ENCODE assay signal across 12 cellular contexts in genomic region chr17:35765086-35765710, GRCh38. TPM values are rescaled to one million over a fixed set of nuclear protein-coding genes. Genes with fewer than 3 reads are reported as not detected.
DNase-seq lines count a peak whose midpoint lies in the region; ATAC-seq and TF ChIP-seq lines count a peak whose summit lies in the region.
"Had no signal": no experiment of that assay in that cellular context is flagged by ENCODE, and none has a peak within 500 bp of the region (broad histone marks: within the 10 kb centered on the region; RNA-seq: fewer than 3 reads in every experiment).

No MANE protein-coding gene starts in this region.

- H3K27me3 Mint-ChIP-seq in T-helper 1 cell treated with Interleukin-12 subunit alpha and Interleukin-12 subunit beta and Interleukin-4 antibody, amounts not matched to agents 30 μg/mL and 1 μg/mL, for 36 hours (ENCODE audit: low read depth): peaks cover 13% of the 10 kb centered on the region
- peaks cover 8% of the 10 kb centered on the region for H3K27me3 Mint-ChIP-seq in endothelial cell (ENCODE audit: unreplicated experiment)

- no peak overlapping the region for H3K9ac ChIP-seq in trophoblast cell (ENCODE audit: low read length)

- H3K4me1 ChIP-seq in SJCRH30 (peaks cover 14% of the 10 kb centered on the region), trophoblast cell (ENCODE audit: control insufficient read depth in 1 of 2, insufficient read depth in 2 of 2, low read length in 2 of 2) (peaks cover 15 to 24% of the 10 kb centered on the region in 2 experiments)

- H3K4me3 ChIP-seq in SJCRH30 (no peak overlapping the region), trophoblast cell (ENCODE audit: low read depth, low read length) (no peak overlapping the region)

- no peak overlapping the region for H2AK5ac ChIP-seq in trophoblast cell (ENCODE audit: low read length)

- no peaks in the 10 kb centered on the region for H3K36me3 Mint-ChIP-seq in T-helper 1 cell treated with Interleukin-12 subunit alpha and Interleukin-12 subunit beta and Interleukin-4 antibody, amounts not matched to agents 30 μg/mL and 1 μg/mL, for 36 hours (ENCODE audit: low read depth)
- H3K36me3 Mint-ChIP-seq in endothelial cell (ENCODE audit: low read depth, unreplicated experiment): peaks cover 5% of the 10 kb centered on the region

- H3K23ac ChIP-seq in trophoblast cell (ENCODE audit: low read length): no peak overlapping the region

- DNase-seq in T-helper 1 cell: no peak
- DNase-seq in SJCRH30: peak; percentile 37 to 38
- DNase-seq in endothelial cell (ENCODE audit: low spot score): no peak
- no peak for DNase-seq in trophoblast cell
- no peak for DNase-seq in activated gamma-delta T cell (lab: John Stamatoyannopoulos, UW)
- no peak for DNase-seq in medulla oblongata (ENCODE audit: extremely low spot score)
- DNase-seq: MG63 had no signal

- H3K36me3 ChIP-seq in SJCRH30: no peaks in the 10 kb centered on the region
- no peaks in the 10 kb centered on the region for H3K36me3 ChIP-seq in trophoblast cell (ENCODE audit: control insufficient read depth in 1 of 2, insufficient read depth in 2 of 2, low read length in 2 of 2)
- H3K36me3 ChIP-seq: MG63 had no signal

- no peak overlapping the region for H2BK5ac ChIP-seq in trophoblast cell (ENCODE audit: low read depth, low read length, poor library complexity)

- no peak overlapping the region for H4K8ac ChIP-seq in trophoblast cell (ENCODE audit: low read depth, low read length)

- H3K9me3 ChIP-seq in SJCRH30 (replicated peaks) (no peaks in the 10 kb centered on the region), trophoblast cell (ENCODE audit: insufficient read depth, low read depth, low read length) (no peaks in the 10 kb centered on the region)
- H3K9me3 ChIP-seq: MG63 had no signal

- H3K79me2 ChIP-seq in trophoblast cell (ENCODE audit: control insufficient read depth, insufficient read depth, low read length, poor library complexity): no peaks in the 10 kb centered on the region

- no peak overlapping the region for H3K4ac ChIP-seq in trophoblast cell (ENCODE audit: low read depth, low read length)

- no peak overlapping the region for H4K12ac ChIP-seq in trophoblast cell (ENCODE audit: low read depth, low read length)

- H2AFZ ChIP-seq in trophoblast cell (ENCODE audit: insufficient read depth, low read length, poor library complexity): no peak overlapping the region

- H3K27me3 ChIP-seq in SJCRH30: peaks cover 19% of the 10 kb centered on the region
- no peaks in the 10 kb centered on the region for H3K27me3 ChIP-seq in trophoblast cell (ENCODE audit: insufficient read depth, low read length)
- H3K27me3 ChIP-seq: MG63 had no signal

- no peak overlapping the region for H2BK12ac ChIP-seq in trophoblast cell (ENCODE audit: low read length)

- H2BK120ac ChIP-seq in trophoblast cell (ENCODE audit: insufficient read depth, low read length, poor library complexity): no peak overlapping the region

- no CpG with 5 or more reads among the region's 11 CpGs for WGBS in trophoblast cell (ENCODE audit: extremely low coverage, insufficient coverage, insufficient read length)

- H3K14ac ChIP-seq in trophoblast cell (ENCODE audit: low read length): no peak overlapping the region

- H4K91ac ChIP-seq in trophoblast cell (ENCODE audit: low read depth, low read length): no peak overlapping the region

- H3K18ac ChIP-seq in trophoblast cell (ENCODE audit: low read length): no peak overlapping the region

- H3K4me1 Mint-ChIP-seq in T-helper 1 cell treated with Interleukin-12 subunit alpha and Interleukin-12 subunit beta and Interleukin-4 antibody, amounts not matched to agents 30 μg/mL and 1 μg/mL, for 36 hours (ENCODE audit: low read depth): peaks cover 4% of the 10 kb centered on the region
- peaks cover 18% of the 10 kb centered on the region for H3K4me1 Mint-ChIP-seq in endothelial cell (ENCODE audit: unreplicated experiment)

- peaks cover 2% of the 10 kb centered on the region for H3K79me1 ChIP-seq in trophoblast cell (ENCODE audit: low read length)

- H3K4me3 Mint-ChIP-seq in T-helper 1 cell treated with Interleukin-12 subunit alpha and Interleukin-12 subunit beta and Interleukin-4 antibody, amounts not matched to agents 30 μg/mL and 1 μg/mL, for 36 hours: peak overlapping the region; percentile 31
- H3K4me3 Mint-ChIP-seq in endothelial cell (ENCODE audit: unreplicated experiment): peak overlapping the region; percentile 91

- no peaks in the 10 kb centered on the region for H3K9me3 Mint-ChIP-seq in T-helper 1 cell treated with Interleukin-12 subunit alpha and Interleukin-12 subunit beta and Interleukin-4 antibody, amounts not matched to agents 30 μg/mL and 1 μg/mL, for 36 hours
- no peaks in the 10 kb centered on the region for H3K9me3 Mint-ChIP-seq in endothelial cell (ENCODE audit: unreplicated experiment)

- no peak overlapping the region for H3K27ac ChIP-seq in SJCRH30
- H3K27ac ChIP-seq in trophoblast cell (ENCODE audit: low read depth, low read length): peak overlapping the region; percentile 6

- H3K4me2 ChIP-seq in trophoblast cell (ENCODE audit: low read length): peak overlapping the region; percentile 65

- TF ChIP-seq CTCF in endothelial cell (IDR thresholded peaks at IDR 0.05; ENCODE audit: unreplicated experiment): no peak

- ATAC-seq in GM19455 (IDR thresholded peaks at IDR 0.05; ENCODE audit: unreplicated experiment): no peak

- H3K27ac Mint-ChIP-seq in T-helper 1 cell treated with Interleukin-12 subunit alpha and Interleukin-12 subunit beta and Interleukin-4 antibody, amounts not matched to agents 30 μg/mL and 1 μg/mL, for 36 hours: no peak overlapping the region
- H3K27ac Mint-ChIP-seq in endothelial cell (ENCODE audit: unreplicated experiment): peak overlapping the region; percentile 24

RNA-seq across cellular contexts. Expression of gene C17orf50, which starts 4.5 kb away (rescaled TPM):
- total RNA-seq in SJCRH30 (2014; rRNA removed; shearing (Covaris generic)): not detected in 2 replicates
- total RNA-seq in endothelial cell (ENCODE audit: unreplicated experiment): 0.90 TPM
- 0.05 TPM in 1 of 2 replicates, not detected in the other for polyA plus RNA-seq in trophoblast cell (2013)
- total RNA-seq: aorta, mesenteric fat pad, urinary bladder had no signal
- polyA plus RNA-seq: aorta, urinary bladder had no signal

RNA-seq across cellular contexts. Expression of gene GAS2L2, which starts 12.2 kb away (rescaled TPM):
- total RNA-seq in SJCRH30 (2014; rRNA removed; shearing (Covaris generic)): not detected in 2 replicates
- 0.10 TPM for total RNA-seq in endothelial cell (ENCODE audit: unreplicated experiment)
- 0.01 TPM in 1 of 2 replicates, not detected in the other for polyA plus RNA-seq in trophoblast cell (2013)
- total RNA-seq: aorta, urinary bladder had no signal

RNA-seq across cellular contexts. Expression of gene MMP28, which starts 30.2 kb away (rescaled TPM):
- total RNA-seq in SJCRH30 (2014; rRNA removed; shearing (Covaris generic)): not detected in 2 replicates
- total RNA-seq in endothelial cell (ENCODE audit: unreplicated experiment): 10.6 TPM
- polyA plus RNA-seq in trophoblast cell (2013): 10.9 and 11.5 TPM in 2 replicates

RNA-seq across cellular contexts. Expression of gene RASL10B, which starts 33.8 kb away (rescaled TPM):
- 28.3 and 29.2 TPM in 2 replicates for total RNA-seq in SJCRH30 (2014; rRNA removed; shearing (Covaris generic))
- 1.7 TPM for total RNA-seq in endothelial cell (ENCODE audit: unreplicated experiment)
- polyA plus RNA-seq in trophoblast cell (2013): 5.6 and 5.9 TPM in 2 replicates

RNA-seq across cellular contexts. Expression of gene TAF15, which starts 44.1 kb away (rescaled TPM):
- total RNA-seq in SJCRH30 (2014; rRNA removed; shearing (Covaris generic)): 43.9 and 60.6 TPM in 2 replicates
- 188 TPM for total RNA-seq in endothelial cell (ENCODE audit: unreplicated experiment)
- polyA plus RNA-seq in trophoblast cell (2013): 113 and 125 TPM in 2 replicates

Comparison
In these comparisons a context has a peak if more than half of its experiments do, and no peak if none do; other contexts are left out.
1. DNase-seq: peak in SJCRH30 (2 of 2); none in T-helper 1 cell (0 of 5), endothelial cell (single experiment), trophoblast cell (0 of 2), activated gamma-delta T cell (single experiment) and medulla oblongata (single experiment).
2. RNA of gene MMP28, which starts 30.2 kb away (total RNA-seq): 10.6 TPM in endothelial cell (single experiment); not detected in SJCRH30; every median in the first group is over 10 times any median in the second.